In the genomic region with DNA sequence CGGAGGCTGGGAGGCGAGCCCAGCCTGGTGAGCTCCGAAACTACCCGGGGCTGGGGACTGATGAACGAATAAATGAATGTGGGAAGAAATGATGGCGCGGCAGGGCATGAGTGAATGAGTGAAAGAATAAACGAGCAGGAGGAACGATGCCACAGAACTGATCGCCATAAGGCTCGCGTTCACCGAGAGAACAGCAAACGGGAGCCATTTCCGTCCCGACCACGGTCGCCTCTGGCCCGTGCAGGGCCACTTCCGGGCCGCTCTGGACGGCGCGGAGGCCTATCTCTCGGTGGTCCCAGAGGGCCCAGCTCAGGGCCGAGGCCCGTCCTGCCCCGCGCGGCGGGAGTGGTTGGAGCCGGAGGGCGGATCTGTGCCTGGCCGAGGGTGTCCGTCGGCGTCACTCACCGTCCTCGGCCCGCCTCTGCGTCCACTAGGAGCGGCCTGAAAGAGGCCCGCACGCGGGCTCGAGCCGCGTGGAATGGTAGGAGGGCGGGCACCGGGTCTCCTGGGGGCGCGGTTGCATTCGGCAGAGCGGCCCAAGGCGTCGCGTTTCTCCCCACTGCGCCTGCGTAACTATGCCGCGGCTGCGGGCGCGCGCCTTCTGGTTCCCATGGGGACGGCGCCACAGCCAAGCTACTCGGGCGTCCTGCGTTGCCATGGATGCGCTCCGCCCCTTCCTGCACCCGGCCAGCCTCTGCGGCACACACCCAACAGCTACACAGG, we compare ENCODE assay signal across 1 cellular context.
A peak's percentile ranks its signal among the peaks of the same experiment; 100 is the strongest.
TF ChIP-seq lines count a peak whose summit lies in the region.

Gene ZNF497, minus strand, starts transcription at position 480 of the 723 bp plus-strand sequence. CDS start 5,116 bp downstream, outside the sequence.

TF ChIP-seq in K562, 482 proteins besides CTCF, POLR2A, EP300 and RAD21 (continued from another document and continues in another):
- TF ChIP-seq E2F8 (IDR thresholded peaks at IDR 0.05; ENCODE audit: low read depth, partially characterized antibody), result peak; percentile 78
- TF ChIP-seq HOMEZ (CRISPR knock-in tag; IDR thresholded peaks at IDR 0.05), result no peak
- no peak for TF ChIP-seq CHCHD3 (CRISPR knock-in tag; IDR thresholded peaks at IDR 0.05)
- TF ChIP-seq, protein P1, sequence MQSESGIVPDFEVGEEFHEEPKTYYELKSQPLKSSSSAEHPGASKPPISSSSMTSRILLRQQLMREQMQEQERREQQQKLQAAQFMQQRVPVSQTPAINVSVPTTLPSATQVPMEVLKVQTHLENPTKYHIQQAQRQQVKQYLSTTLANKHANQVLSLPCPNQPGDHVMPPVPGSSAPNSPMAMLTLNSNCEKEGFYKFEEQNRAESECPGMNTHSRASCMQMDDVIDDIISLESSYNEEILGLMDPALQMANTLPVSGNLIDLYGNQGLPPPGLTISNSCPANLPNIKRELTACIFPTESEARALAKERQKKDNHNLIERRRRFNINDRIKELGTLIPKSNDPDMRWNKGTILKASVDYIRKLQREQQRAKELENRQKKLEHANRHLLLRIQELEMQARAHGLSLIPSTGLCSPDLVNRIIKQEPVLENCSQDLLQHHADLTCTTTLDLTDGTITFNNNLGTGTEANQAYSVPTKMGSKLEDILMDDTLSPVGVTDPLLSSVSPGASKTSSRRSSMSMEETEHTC (IDR thresholded peaks at IDR 0.05), result no peak; the same call in 1 of the 2 replicates
- TF ChIP-seq, protein P2, sequence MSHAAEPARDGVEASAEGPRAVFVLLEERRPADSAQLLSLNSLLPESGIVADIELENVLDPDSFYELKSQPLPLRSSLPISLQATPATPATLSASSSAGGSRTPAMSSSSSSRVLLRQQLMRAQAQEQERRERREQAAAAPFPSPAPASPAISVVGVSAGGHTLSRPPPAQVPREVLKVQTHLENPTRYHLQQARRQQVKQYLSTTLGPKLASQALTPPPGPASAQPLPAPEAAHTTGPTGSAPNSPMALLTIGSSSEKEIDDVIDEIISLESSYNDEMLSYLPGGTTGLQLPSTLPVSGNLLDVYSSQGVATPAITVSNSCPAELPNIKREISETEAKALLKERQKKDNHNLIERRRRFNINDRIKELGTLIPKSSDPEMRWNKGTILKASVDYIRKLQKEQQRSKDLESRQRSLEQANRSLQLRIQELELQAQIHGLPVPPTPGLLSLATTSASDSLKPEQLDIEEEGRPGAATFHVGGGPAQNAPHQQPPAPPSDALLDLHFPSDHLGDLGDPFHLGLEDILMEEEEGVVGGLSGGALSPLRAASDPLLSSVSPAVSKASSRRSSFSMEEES (CRISPR knock-in tag; IDR thresholded peaks at IDR 0.05), result no peak
- TF ChIP-seq HCFC1 (IDR thresholded peaks at IDR 0.05; ENCODE audit: low read depth, low read length), result peak; percentile 81
- TF ChIP-seq TSC22D4 (tag; IDR thresholded peaks at IDR 0.05), result no peak
- TF ChIP-seq, protein P3, sequence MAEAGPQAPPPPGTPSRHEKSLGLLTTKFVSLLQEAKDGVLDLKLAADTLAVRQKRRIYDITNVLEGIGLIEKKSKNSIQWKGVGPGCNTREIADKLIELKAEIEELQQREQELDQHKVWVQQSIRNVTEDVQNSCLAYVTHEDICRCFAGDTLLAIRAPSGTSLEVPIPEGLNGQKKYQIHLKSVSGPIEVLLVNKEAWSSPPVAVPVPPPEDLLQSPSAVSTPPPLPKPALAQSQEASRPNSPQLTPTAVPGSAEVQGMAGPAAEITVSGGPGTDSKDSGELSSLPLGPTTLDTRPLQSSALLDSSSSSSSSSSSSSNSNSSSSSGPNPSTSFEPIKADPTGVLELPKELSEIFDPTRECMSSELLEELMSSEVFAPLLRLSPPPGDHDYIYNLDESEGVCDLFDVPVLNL (CRISPR knock-in tag; IDR thresholded peaks at IDR 0.05; ENCODE audit: low read depth), result peak; percentile 34; the same call in 1 of the 2 replicates
- TF ChIP-seq ZNF511 (CRISPR knock-in tag; IDR thresholded peaks at IDR 0.05), result no peak
- peak; percentile 86 for TF ChIP-seq HMGN3 (IDR thresholded peaks at IDR 0.05; ENCODE audit: borderline replicate concordance, extremely low read depth, insufficient read length, low read depth, low read length)
- no peak for TF ChIP-seq HMG20B (CRISPR knock-in tag; IDR thresholded peaks at IDR 0.05)
- no peak for TF ChIP-seq ZNF41 (CRISPR knock-in tag; conservative IDR thresholded peaks at IDR 0.05)
- TF ChIP-seq SLC30A9 (CRISPR knock-in tag; IDR thresholded peaks at IDR 0.05), result no peak
- TF ChIP-seq ZEB2 (IDR thresholded peaks at IDR 0.05), result no peak; the same call in 1 of the 2 replicates
- TF ChIP-seq, protein P4, sequence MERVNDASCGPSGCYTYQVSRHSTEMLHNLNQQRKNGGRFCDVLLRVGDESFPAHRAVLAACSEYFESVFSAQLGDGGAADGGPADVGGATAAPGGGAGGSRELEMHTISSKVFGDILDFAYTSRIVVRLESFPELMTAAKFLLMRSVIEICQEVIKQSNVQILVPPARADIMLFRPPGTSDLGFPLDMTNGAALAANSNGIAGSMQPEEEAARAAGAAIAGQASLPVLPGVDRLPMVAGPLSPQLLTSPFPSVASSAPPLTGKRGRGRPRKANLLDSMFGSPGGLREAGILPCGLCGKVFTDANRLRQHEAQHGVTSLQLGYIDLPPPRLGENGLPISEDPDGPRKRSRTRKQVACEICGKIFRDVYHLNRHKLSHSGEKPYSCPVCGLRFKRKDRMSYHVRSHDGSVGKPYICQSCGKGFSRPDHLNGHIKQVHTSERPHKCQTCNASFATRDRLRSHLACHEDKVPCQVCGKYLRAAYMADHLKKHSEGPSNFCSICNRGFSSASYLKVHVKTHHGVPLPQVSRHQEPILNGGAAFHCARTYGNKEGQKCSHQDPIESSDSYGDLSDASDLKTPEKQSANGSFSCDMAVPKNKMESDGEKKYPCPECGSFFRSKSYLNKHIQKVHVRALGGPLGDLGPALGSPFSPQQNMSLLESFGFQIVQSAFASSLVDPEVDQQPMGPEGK (CRISPR knock-in tag; IDR thresholded peaks at IDR 0.05; ENCODE audit: borderline replicate concordance), result no peak
- TF ChIP-seq ZNF124 (CRISPR knock-in tag; IDR thresholded peaks at IDR 0.05), result no peak
- no peak for TF ChIP-seq ZNF785 (CRISPR knock-in tag; IDR thresholded peaks at IDR 0.05)
- TF ChIP-seq ZNF707 (CRISPR knock-in tag; conservative IDR thresholded peaks at IDR 0.05), result no peak
- TF ChIP-seq POLR2B (IDR thresholded peaks at IDR 0.05; ENCODE audit: low read depth, partially characterized antibody), result peak; percentile 91
- no peak for TF ChIP-seq ZNF184 (CRISPR knock-in tag; IDR thresholded peaks at IDR 0.05)
- no peak for TF ChIP-seq PCBP2 (IDR thresholded peaks at IDR 0.05; ENCODE audit: low read depth, low read length, poor library complexity, severe bottlenecking)
- TF ChIP-seq ZBTB17 (CRISPR knock-in tag; IDR thresholded peaks at IDR 0.05), result 0 out of 2 replicates have a peak, but pooled peaks have one; percentile 20
- TF ChIP-seq ZNF165 (CRISPR knock-in tag; IDR thresholded peaks at IDR 0.05; ENCODE audit: borderline replicate concordance), result no peak; the same call in 1 of the 2 replicates
- TF ChIP-seq ZNF253 (CRISPR knock-in tag; conservative IDR thresholded peaks at IDR 0.05), result no peak
- no peak for TF ChIP-seq GTF2B (IDR thresholded peaks at IDR 0.05; ENCODE audit: extremely low read depth, insufficient read length)
- TF ChIP-seq XRCC3 (IDR thresholded peaks at IDR 0.05), result no peak
- TF ChIP-seq KAT2B (IDR thresholded peaks at IDR 0.05; ENCODE audit: low read depth, low read length), result no peak
- 0 out of 2 replicates have a peak, but pooled peaks have one; percentile 34 for TF ChIP-seq HEY1 (CRISPR knock-in tag; IDR thresholded peaks at IDR 0.05; ENCODE audit: borderline replicate concordance)
- no peak for TF ChIP-seq FOXA1 (IDR thresholded peaks at IDR 0.05; ENCODE audit: borderline replicate concordance)
- TF ChIP-seq, protein P5, sequence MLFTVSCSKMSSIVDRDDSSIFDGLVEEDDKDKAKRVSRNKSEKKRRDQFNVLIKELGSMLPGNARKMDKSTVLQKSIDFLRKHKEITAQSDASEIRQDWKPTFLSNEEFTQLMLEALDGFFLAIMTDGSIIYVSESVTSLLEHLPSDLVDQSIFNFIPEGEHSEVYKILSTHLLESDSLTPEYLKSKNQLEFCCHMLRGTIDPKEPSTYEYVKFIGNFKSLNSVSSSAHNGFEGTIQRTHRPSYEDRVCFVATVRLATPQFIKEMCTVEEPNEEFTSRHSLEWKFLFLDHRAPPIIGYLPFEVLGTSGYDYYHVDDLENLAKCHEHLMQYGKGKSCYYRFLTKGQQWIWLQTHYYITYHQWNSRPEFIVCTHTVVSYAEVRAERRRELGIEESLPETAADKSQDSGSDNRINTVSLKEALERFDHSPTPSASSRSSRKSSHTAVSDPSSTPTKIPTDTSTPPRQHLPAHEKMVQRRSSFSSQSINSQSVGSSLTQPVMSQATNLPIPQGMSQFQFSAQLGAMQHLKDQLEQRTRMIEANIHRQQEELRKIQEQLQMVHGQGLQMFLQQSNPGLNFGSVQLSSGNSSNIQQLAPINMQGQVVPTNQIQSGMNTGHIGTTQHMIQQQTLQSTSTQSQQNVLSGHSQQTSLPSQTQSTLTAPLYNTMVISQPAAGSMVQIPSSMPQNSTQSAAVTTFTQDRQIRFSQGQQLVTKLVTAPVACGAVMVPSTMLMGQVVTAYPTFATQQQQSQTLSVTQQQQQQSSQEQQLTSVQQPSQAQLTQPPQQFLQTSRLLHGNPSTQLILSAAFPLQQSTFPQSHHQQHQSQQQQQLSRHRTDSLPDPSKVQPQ (CRISPR knock-in tag; IDR thresholded peaks at IDR 0.05; ENCODE audit: borderline replicate concordance), result no peak
- TF ChIP-seq ETS1 (conservative IDR thresholded peaks at IDR 0.05; ENCODE audit: control insufficient read depth, low read depth, low read length), result peak; percentile 83
- TF ChIP-seq PHF21A (IDR thresholded peaks at IDR 0.05; ENCODE audit: borderline replicate concordance, low read depth), result no peak
- no peak for TF ChIP-seq ZNF79 (CRISPR knock-in tag; IDR thresholded peaks at IDR 0.05; ENCODE audit: low read depth)
